1 cellular context compared by ENCODE assay signal in the genomic region with DNA sequence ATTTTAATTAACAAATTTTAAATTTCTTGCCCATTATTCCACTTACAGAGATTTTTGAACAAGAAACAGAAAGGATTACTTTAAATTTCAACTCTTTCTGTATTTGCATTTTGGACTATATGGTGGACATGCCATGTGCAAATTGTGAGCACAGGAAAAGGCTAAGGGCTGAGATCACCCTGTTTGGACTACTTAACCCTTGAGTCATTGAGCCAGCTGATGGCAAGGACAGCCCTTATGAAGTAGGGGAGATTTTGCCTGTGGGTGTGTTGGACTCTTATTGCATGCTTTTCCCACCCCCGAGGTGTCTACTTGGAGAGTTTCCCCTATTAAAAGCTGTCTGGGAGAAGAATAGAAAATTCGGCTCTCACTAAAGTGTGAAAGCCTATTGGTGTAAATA.
TF ChIP-seq lines count a peak whose summit lies in the region.

No MANE protein-coding gene starts in this region.

TF ChIP-seq in endothelial cell of umbilical vein, 7 proteins besides CTCF, POLR2A, EP300 and RAD21 (continued from another document):
- no peak for TF ChIP-seq MAX (IDR thresholded peaks at IDR 0.05; ENCODE audit: insufficient read depth, insufficient read length)
